8 cellular contexts compared by ENCODE assay signal in the genomic region with DNA sequence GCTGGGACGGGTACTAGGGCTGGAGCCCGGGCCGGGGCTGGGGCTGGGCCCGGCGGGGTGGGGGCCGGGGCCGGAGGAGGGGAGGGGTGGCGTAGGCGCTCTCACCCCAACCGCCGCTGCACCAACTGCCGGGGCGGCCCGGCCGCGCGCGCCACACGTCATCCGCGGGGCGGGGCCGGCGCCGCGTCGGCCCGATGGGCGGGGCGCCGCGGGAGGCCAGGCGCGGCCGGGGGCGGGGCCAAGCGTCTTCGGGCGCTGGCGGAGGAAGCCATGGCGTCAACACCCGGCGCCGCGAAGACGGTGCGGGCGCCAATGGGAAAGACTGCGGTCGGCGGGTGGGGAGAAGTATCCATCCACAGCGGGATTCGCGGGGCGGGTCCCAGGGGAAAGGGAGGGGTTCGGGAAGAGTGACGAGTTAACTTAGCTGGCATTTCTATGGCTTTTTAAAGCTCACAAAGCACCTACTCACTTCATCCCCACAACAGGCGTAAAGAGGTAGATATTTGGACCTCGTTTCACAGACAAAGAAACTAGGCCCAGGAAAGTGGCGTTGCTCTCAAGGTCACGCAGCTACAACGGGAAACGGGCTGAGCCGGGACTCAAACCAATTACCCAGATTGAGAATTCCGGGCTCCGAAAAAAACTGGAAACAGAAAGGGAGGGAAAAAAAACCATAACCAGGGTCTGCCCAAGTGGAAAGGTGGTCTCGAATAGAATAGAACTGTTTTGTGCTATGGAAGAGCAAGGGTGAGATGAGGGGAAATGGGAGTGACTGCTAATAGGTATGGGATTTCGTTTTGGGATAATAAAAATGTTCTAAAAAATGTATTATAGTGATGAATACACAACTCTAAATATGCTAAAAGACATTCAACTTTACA. TPM values are rescaled to one million over a fixed set of nuclear protein-coding genes. Genes with fewer than 3 reads are reported as not detected.
DNase-seq lines count a peak whose midpoint lies in the region; ATAC-seq and TF ChIP-seq lines count a peak whose summit lies in the region.

A gene with protein sequence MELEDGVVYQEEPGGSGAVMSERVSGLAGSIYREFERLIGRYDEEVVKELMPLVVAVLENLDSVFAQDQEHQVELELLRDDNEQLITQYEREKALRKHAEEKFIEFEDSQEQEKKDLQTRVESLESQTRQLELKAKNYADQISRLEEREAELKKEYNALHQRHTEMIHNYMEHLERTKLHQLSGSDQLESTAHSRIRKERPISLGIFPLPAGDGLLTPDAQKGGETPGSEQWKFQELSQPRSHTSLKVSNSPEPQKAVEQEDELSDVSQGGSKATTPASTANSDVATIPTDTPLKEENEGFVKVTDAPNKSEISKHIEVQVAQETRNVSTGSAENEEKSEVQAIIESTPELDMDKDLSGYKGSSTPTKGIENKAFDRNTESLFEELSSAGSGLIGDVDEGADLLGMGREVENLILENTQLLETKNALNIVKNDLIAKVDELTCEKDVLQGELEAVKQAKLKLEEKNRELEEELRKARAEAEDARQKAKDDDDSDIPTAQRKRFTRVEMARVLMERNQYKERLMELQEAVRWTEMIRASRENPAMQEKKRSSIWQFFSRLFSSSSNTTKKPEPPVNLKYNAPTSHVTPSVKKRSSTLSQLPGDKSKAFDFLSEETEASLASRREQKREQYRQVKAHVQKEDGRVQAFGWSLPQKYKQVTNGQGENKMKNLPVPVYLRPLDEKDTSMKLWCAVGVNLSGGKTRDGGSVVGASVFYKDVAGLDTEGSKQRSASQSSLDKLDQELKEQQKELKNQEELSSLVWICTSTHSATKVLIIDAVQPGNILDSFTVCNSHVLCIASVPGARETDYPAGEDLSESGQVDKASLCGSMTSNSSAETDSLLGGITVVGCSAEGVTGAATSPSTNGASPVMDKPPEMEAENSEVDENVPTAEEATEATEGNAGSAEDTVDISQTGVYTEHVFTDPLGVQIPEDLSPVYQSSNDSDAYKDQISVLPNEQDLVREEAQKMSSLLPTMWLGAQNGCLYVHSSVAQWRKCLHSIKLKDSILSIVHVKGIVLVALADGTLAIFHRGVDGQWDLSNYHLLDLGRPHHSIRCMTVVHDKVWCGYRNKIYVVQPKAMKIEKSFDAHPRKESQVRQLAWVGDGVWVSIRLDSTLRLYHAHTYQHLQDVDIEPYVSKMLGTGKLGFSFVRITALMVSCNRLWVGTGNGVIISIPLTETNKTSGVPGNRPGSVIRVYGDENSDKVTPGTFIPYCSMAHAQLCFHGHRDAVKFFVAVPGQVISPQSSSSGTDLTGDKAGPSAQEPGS (N-terminal part only) (minus strand): TSS at position 130 of the 881 bp plus-strand sequence. CDS start 212 bp downstream, outside the sequence.

- no peaks in the 10 kb centered on the region for H3K27me3 Mint-ChIP-seq in activated T-cell treated with anti-CD3 and anti-CD28 coated beads, Interleukin-2, amount 50 U/mL, for 4 hours (ENCODE audit: low read depth)

- H3K9me3 ChIP-seq in PC-9 (ENCODE audit: insufficient read depth, low read depth), result no peaks in the 10 kb centered on the region
- H3K9me3 ChIP-seq in muscle layer of duodenum (ENCODE audit: control insufficient read depth in 1 of 2, low read length in 2 of 2), result no peaks in the 10 kb centered on the region

- peaks cover 30% of the 10 kb centered on the region for H4K20me1 ChIP-seq in PC-9 (ENCODE audit: insufficient read depth)

- DNase-seq in DMS153 (lab: John Stamatoyannopoulos, UW) (peak; percentile 88), KBM-7 (peak; percentile 90), PC-9 (peak; percentile 90 to 96)
- peak; percentile 83 for DNase-seq in activated T-cell treated with anti-CD3 and anti-CD28 coated beads, Interleukin-2, amount 50 U/mL, for 4 hours
- peak; percentile 76 for DNase-seq in stimulated activated CD8-positive, alpha-beta memory T cell treated with anti-CD3 and anti-CD28 coated beads, Interleukin-7, amount 100 ng/mL, for 24 hours (ENCODE audit: low read depth)

- H3K9me2 ChIP-seq in PC-9 (ENCODE audit: insufficient read depth), result no peaks in the 10 kb centered on the region

- H3K4me1 ChIP-seq in PC-9 (replicated peaks; ENCODE audit: insufficient read depth) (peaks cover 29% of the 10 kb centered on the region), muscle layer of duodenum (ENCODE audit: control insufficient read depth in 1 of 2, insufficient read depth in 2 of 2, low read length in 2 of 2) (peaks cover 7 to 28% of the 10 kb centered on the region in 2 donors)

- H3K36me3 Mint-ChIP-seq in activated T-cell treated with anti-CD3 and anti-CD28 coated beads, Interleukin-2, amount 50 U/mL, for 4 hours (ENCODE audit: insufficient read depth), result no peaks in the 10 kb centered on the region

- POLR2A ChIA-PET in PC-9 (lab: Charles Lee; ENCODE audit: unreplicated experiment), result interaction anchor here (0.6 to 0.9 kb wide), 3 partner anchors 64 to 483 kb away, joined by 5 to 19 read pairs (median 5); no protein-coding TSS in a partner anchor

- BruUV-seq in PC-9 (replicated peaks; lab: Mats Ljungman, UMichigan), result TSS peak; percentile 91

- H2AFZ ChIP-seq in PC-9, result peak within 1 kb of the TSS; percentile 83

- intact Hi-C loops in PC-9 (cut with micrococcal nuclease; ENCODE audit: unreplicated experiment), result loop anchor here (1.0 to 2.0 kb wide), 2 partner anchors 32 to 140 kb away; partner anchors contain the start of genes MBTD1, NME1 and UTP18

- CTCF ChIA-PET in PC-9 (lab: Charles Lee), result interaction anchor here (0.7 to 1.4 kb wide), 3 partner anchors 31 to 168 kb away, joined by 3 to 5 read pairs (median 4); partner anchors contain the start of gene NME1

- peaks cover 53% of the 10 kb centered on the region for H3K4me1 Mint-ChIP-seq in activated T-cell treated with anti-CD3 and anti-CD28 coated beads, Interleukin-2, amount 50 U/mL, for 4 hours (ENCODE audit: low read depth)

- no peak for TF ChIP-seq CTCF in PC-9 (conservative IDR thresholded peaks at IDR 0.05)

- H3K4me3 ChIP-seq in PC-9, result peak within 1 kb of the TSS; percentile 95
- H3K4me3 ChIP-seq in muscle layer of duodenum (ENCODE audit: low read depth in 1 of 2, low read length in 2 of 2), result peak within 1 kb of the TSS; percentile 91 to 95

- H3K4me2 ChIP-seq in PC-9, result peak within 1 kb of the TSS; percentile 97

- H3K27me3 ChIP-seq in PC-9 (ENCODE audit: insufficient read depth, low read depth) (no peaks in the 10 kb centered on the region), muscle layer of duodenum (ENCODE audit: low read depth, low read length) (no peaks in the 10 kb centered on the region)

- peaks cover 36% of the 10 kb centered on the region for H3F3A ChIP-seq in PC-9 (ENCODE audit: insufficient read depth, low read depth)

- H3K79me2 ChIP-seq in PC-9 (ENCODE audit: low read depth), result peaks cover 45% of the 10 kb centered on the region

- peak; percentile 66 for ATAC-seq in GM21619 (IDR thresholded peaks at IDR 0.05; ENCODE audit: unreplicated experiment)
- peak; percentile 75 to 77 for ATAC-seq in activated T-cell treated with anti-CD3 and anti-CD28 coated beads, Interleukin-2, amount 50 U/mL, for 4 hours
- ATAC-seq in esophagus mucosa, result peak; percentile 87

- H3K27ac ChIP-seq in PC-9 (peak within 1 kb of the TSS; percentile 98), muscle layer of duodenum (ENCODE audit: low read length) (peak within 1 kb of the TSS; percentile 99)

- H3K36me3 ChIP-seq in PC-9 (ENCODE audit: low read depth) (no peaks in the 10 kb centered on the region), muscle layer of duodenum (ENCODE audit: control insufficient read depth in 1 of 2, insufficient read depth in 2 of 2, low read length in 2 of 2) (peaks cover 0 to 20% of the 10 kb centered on the region in 2 donors)

- H3K4me3 Mint-ChIP-seq in activated T-cell treated with anti-CD3 and anti-CD28 coated beads, Interleukin-2, amount 50 U/mL, for 4 hours, result peak within 1 kb of the TSS; percentile 95

- in situ Hi-C loops in KBM-7 (cut with MboI; ENCODE audit: low pct_unique_long_range_greater_than_20kb, low sequenced_read_pairs), result no loop called here

- no peaks in the 10 kb centered on the region for H3K9me3 Mint-ChIP-seq in activated T-cell treated with anti-CD3 and anti-CD28 coated beads, Interleukin-2, amount 50 U/mL, for 4 hours

RNA-seq across cellular contexts. Expression of the gene that starts here (rescaled TPM):
- total RNA-seq in PC-9 (2021) (40.8 and 51.8 TPM in 2 replicates), esophagus mucosa (40.4 TPM)
- total RNA-seq in activated T-cell treated with anti-CD3 and anti-CD28 coated beads, Interleukin-2, amount 50 U/mL, for 4 hours, result 10 to 100 TPM; 37.2 to 45.6 (median 37.4) TPM

Comparison
In these comparisons a context has a peak if more than half of its experiments do, and no peak if none do; other contexts are left out.
1. Peak in every context shown above with its lines: DNase-seq, ATAC-seq, H3K4me3 ChIP-seq and H3K27ac ChIP-seq.